ENCODE assay signal across 11 cellular contexts in the genomic region with DNA sequence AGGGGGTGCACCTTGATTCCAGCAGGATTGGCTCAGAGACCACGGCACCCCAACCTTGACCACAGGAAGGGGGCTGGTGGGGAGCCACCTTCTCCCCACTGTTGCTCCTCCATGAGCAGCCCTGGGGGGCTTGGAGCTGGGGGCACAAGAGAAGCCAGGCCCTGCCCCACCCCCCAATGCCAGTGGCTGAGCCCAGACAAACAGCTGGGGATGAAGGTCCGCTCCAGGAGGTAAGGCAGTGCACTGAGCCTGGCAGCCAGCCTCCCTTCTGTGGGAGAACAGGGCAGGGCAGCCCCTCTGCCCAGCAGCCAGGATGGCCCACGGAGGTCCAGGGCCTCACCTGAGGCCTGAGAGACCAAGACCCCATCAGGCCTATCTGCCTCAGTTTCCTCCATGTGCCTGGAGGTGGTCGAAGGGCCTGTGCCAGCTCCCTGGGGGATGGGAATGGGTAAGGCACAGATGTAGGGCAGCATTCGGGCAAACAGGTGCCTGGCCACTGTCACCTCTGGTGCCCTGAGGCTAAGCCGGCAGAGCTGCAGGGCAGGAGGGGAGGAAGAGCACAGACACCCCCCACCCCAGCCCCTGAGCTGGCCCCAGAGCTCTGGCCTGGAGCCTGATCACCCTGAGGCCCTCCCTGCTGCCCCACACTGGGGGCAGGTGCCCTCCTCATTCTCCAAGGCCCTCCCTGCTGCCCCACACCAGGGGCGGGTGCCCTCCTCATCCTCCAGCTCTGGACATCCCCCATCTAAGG. TPM values are rescaled to one million over a fixed set of nuclear protein-coding genes. Genes with fewer than 3 reads are reported as not detected.
DNase-seq lines count a peak whose midpoint lies in the region; ATAC-seq and TF ChIP-seq lines count a peak whose summit lies in the region.
"Had no signal": no experiment of that assay in that cellular context is flagged by ENCODE, and none has a peak within 500 bp of the region (broad histone marks: within the 10 kb centered on the region; RNA-seq: fewer than 3 reads in every experiment).

No MANE protein-coding gene starts in this region.

- H3K27ac Mint-ChIP-seq in activated T-helper 17 cell treated with anti-CD3 and anti-CD28 coated beads, Interleukin-2, amount 50 U/mL, for 72 hours = peak overlapping the region; percentile 84
- H3K27ac Mint-ChIP-seq: nephron had no signal

- H3K36me3 Mint-ChIP-seq in activated T-helper 17 cell treated with anti-CD3 and anti-CD28 coated beads, Interleukin-2, amount 50 U/mL, for 72 hours (ENCODE audit: low read depth) = peaks cover 79% of the 10 kb centered on the region

- H3K27me3 ChIP-seq in BLaER1 (no peaks in the 10 kb centered on the region), muscle layer of duodenum (ENCODE audit: low read depth, low read length) (no peaks in the 10 kb centered on the region), aorta (ENCODE audit: control insufficient read depth in 1 of 2, insufficient read depth in 2 of 2, low read length in 1 of 2) (no peaks in the 10 kb centered on the region)

- H3K36me3 ChIP-seq in BLaER1 (no peaks in the 10 kb centered on the region), muscle layer of duodenum (ENCODE audit: control insufficient read depth in 1 of 2, insufficient read depth in 2 of 2, low read length in 2 of 2) (no peaks in the 10 kb centered on the region), aorta (ENCODE audit: control insufficient read depth in 1 of 2, insufficient read depth in 2 of 2, low read length in 1 of 2) (no peaks in the 10 kb centered on the region)
- H3K36me3 ChIP-seq: HAP-1 had no signal

- H3K4me1 ChIP-seq in BLaER1 (peaks cover 93% of the 10 kb centered on the region), muscle layer of duodenum (ENCODE audit: control insufficient read depth in 1 of 2, insufficient read depth in 2 of 2, low read length in 2 of 2) (peaks cover 13 to 16% of the 10 kb centered on the region in 2 donors), aorta (ENCODE audit: control insufficient read depth in 1 of 2, insufficient read depth in 2 of 2, low read length in 2 of 2) (no peaks in the 10 kb centered on the region)
- H3K4me1 ChIP-seq: HAP-1 had no signal

- DNase-seq in AG20443 (ENCODE audit: low spot score) (no peak), aorta (no peak), NCI-H748 (lab: John Stamatoyannopoulos, UW; ENCODE audit: unreplicated experiment) (no peak)
- DNase-seq: NCI-H2081 treated with DMSO at 0.1 percent for 48 hours had no signal

- H3K4me3 ChIP-seq in BLaER1 (no peak overlapping the region; the same call in 1 of the 2 replicates), muscle layer of duodenum (ENCODE audit: low read depth in 1 of 2, low read length in 2 of 2) (no peak overlapping the region), aorta (ENCODE audit: low read length in 2 of 2) (no peak overlapping the region)
- H3K4me3 ChIP-seq: HAP-1 had no signal

- no peaks in the 10 kb centered on the region for H3K27me3 Mint-ChIP-seq in activated T-helper 17 cell treated with anti-CD3 and anti-CD28 coated beads, Interleukin-2, amount 50 U/mL, for 72 hours

- peak; percentile 4 for TF ChIP-seq POLR2A in GM18951 (IDR thresholded peaks at IDR 0.05; ENCODE audit: extremely low read depth, insufficient read depth, insufficient read length)

- 0 out of 2 replicates have a peak overlapping the region, but pooled peaks have one; percentile 42 for H3K9ac ChIP-seq in BLaER1

- H3K9me3 ChIP-seq in BLaER1 (no peaks in the 10 kb centered on the region), muscle layer of duodenum (ENCODE audit: control insufficient read depth in 1 of 2, low read length in 2 of 2) (no peaks in the 10 kb centered on the region), aorta (ENCODE audit: control insufficient read depth, low read length) (no peaks in the 10 kb centered on the region)
- H3K9me3 ChIP-seq: HAP-1 had no signal

- H3K27ac ChIP-seq in BLaER1 = peak overlapping the region; percentile 76
- H3K27ac ChIP-seq in muscle layer of duodenum (ENCODE audit: low read length) = peak overlapping the region; percentile 16
- H3K27ac ChIP-seq in aorta (ENCODE audit: low read depth in 1 of 2, low read length in 2 of 2) = no peak overlapping the region

- intact Hi-C loops in aorta (cut with DNase I) = no loop called here

- peak overlapping the region; percentile 96 for H3K4me3 Mint-ChIP-seq in activated T-helper 17 cell treated with anti-CD3 and anti-CD28 coated beads, Interleukin-2, amount 50 U/mL, for 72 hours
- H3K4me3 Mint-ChIP-seq: nephron had no signal

- in situ Hi-C loops in GM18951 (cut with MboI; ENCODE audit: low sequenced_read_pairs, unreplicated experiment) = no loop called here

- 86 to 91% methylated on average over 7 of the region's 7 CpGs for WGBS in aorta, 2 donors

- H3K9me3 Mint-ChIP-seq in activated T-helper 17 cell treated with anti-CD3 and anti-CD28 coated beads, Interleukin-2, amount 50 U/mL, for 72 hours = no peaks in the 10 kb centered on the region
- H3K9me3 Mint-ChIP-seq: nephron had no signal

- H3K4me1 Mint-ChIP-seq in activated T-helper 17 cell treated with anti-CD3 and anti-CD28 coated beads, Interleukin-2, amount 50 U/mL, for 72 hours = peaks cover 38% of the 10 kb centered on the region

- no peak for ATAC-seq in activated T-helper 17 cell treated with anti-CD3 and anti-CD28 coated beads, Interleukin-2, amount 50 U/mL, for 72 hours (replicated peaks)
- ATAC-seq in SK-N-SH treated with all-trans-retinoic acid at 6 μM for 48 hours (no peak), aorta (ENCODE audit: low FRiP score) (no peak)

- H4K20me1 ChIP-seq in BLaER1 = no peaks in the 10 kb centered on the region

- H3K4me2 ChIP-seq in BLaER1 = peak overlapping the region; percentile 81

TF ChIP-seq in SK-N-SH treated with all-trans-retinoic acid at 6 μM for 48 hours, 23 proteins besides CTCF, POLR2A, EP300 and RAD21:
- no peak for TF ChIP-seq RARB (CRISPR knock-in tag; IDR thresholded peaks at IDR 0.05)
- TF ChIP-seq TCF4 (CRISPR knock-in tag; IDR thresholded peaks at IDR 0.05; ENCODE audit: borderline replicate concordance) = no peak
- TF ChIP-seq SNAI2 (CRISPR knock-in tag; IDR thresholded peaks at IDR 0.05) = no peak
- no peak for TF ChIP-seq ZNF565 (CRISPR knock-in tag; conservative IDR thresholded peaks at IDR 0.05; ENCODE audit: low read depth)
- no peak for TF ChIP-seq PPARA (CRISPR knock-in tag; IDR thresholded peaks at IDR 0.05; ENCODE audit: borderline replicate concordance)
- TF ChIP-seq ZNF70 (CRISPR knock-in tag; IDR thresholded peaks at IDR 0.05) = no peak

RNA-seq across cellular contexts. Expression of gene ITGB2, which starts 7.1 kb away (rescaled TPM):
- total RNA-seq in activated T-helper 17 cell treated with anti-CD3 and anti-CD28 coated beads, Interleukin-2, amount 50 U/mL, for 72 hours = 100 to 1,000 TPM; 240 to 302 TPM
- total RNA-seq in aorta = 100 to 1,000 TPM in 1 of 2 donors, 10 to 100 TPM in 1; 65.5 to 110 TPM
- polyA plus RNA-seq in aorta = 10 to 100 TPM in 1 of 2 donors, 1 to 10 TPM in 1; 6.7 to 48.5 TPM

RNA-seq across cellular contexts. Expression of gene SLX9, which starts 26.2 kb away (rescaled TPM):
- 10 to 100 TPM; 28.6 to 56.7 TPM for total RNA-seq in activated T-helper 17 cell treated with anti-CD3 and anti-CD28 coated beads, Interleukin-2, amount 50 U/mL, for 72 hours
- 10 to 100 TPM; 21.5 to 29.6 TPM for total RNA-seq in aorta
- 10 to 100 TPM; 17.3 to 19.2 TPM for polyA plus RNA-seq in aorta

RNA-seq across cellular contexts. Expression of gene PTTG1IP, which starts 40.1 kb away (rescaled TPM):
- 10 to 100 TPM; 76.5 to 78.8 TPM for total RNA-seq in activated T-helper 17 cell treated with anti-CD3 and anti-CD28 coated beads, Interleukin-2, amount 50 U/mL, for 72 hours
- 100 to 1,000 TPM; 268 to 271 TPM for total RNA-seq in aorta
- 100 to 1,000 TPM; 103 to 191 TPM for polyA plus RNA-seq in aorta

Comparison
In these comparisons a context has a peak if more than half of its experiments do, and no peak if none do; other contexts are left out.
1. H3K27ac ChIP-seq: peak in BLaER1 (single experiment) and muscle layer of duodenum (single experiment); none in aorta (0 of 2).